Comparison of ENCODE assay signal across 9 cellular contexts in the genomic region with DNA sequence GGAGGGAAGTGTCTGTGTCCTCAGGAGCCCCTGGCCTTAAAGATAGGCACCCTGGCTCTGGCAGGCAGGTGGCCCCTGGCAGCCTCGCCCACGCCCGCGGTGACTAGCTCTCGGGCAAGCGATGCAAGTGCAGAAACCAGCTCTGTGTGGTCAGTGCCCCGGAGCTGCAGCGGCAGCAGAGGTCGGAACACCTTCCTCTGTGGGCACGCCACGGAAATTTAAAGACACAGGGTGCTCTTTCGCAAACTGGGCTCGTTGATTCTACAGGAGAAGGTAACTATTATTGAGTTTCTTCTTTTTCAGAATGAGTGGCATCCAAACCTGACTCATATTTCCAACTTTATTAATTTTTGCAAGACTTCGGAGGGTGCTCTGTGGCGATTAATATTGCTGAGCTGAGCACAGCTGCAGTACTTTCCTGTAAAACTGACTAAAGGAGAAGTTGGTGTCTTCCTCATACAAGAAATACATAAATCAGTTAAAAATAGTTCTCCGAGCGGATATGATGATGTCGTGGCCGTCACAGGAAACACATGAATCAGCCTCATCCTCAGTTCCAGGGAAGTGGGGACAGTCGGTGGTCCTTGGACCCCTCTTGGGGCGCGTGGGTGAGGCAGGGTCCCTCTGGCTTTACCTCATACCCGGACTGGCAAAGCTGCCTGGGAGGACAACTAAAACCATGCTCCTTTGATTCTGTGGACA.
A peak's percentile ranks its signal among the peaks of the same experiment; 100 is the strongest.
DNase-seq lines count a peak whose midpoint lies in the region; ATAC-seq and TF ChIP-seq lines count a peak whose summit lies in the region.
"Had no signal": no experiment of that assay in that cellular context is flagged by ENCODE, and none has a peak within 500 bp of the region (broad histone marks: within the 10 kb centered on the region; RNA-seq: fewer than 3 reads in every experiment).

No MANE protein-coding gene starts in this region.

- no TSS peak for BruUV-seq in PC-3 (replicated peaks; lab: Mats Ljungman, UMichigan)

- H3K79me2 ChIP-seq in PC-3 (ENCODE audit: low read length): no peaks in the 10 kb centered on the region

- H3K36me3 Mint-ChIP-seq in activated naive CD4-positive, alpha-beta T cell treated with anti-CD3 and anti-CD28 coated beads, Interleukin-2, amount 50 U/mL, for 24 hours: no peaks in the 10 kb centered on the region

- POLR2A ChIA-PET in PC-3 (lab: Charles Lee; ENCODE audit: unreplicated experiment): no interaction called here

- H3K27me3 ChIP-seq in PC-3 (ENCODE audit: low read length) (no peaks in the 10 kb centered on the region), muscle layer of duodenum (ENCODE audit: low read depth, low read length) (no peaks in the 10 kb centered on the region), suprapubic skin (no peaks in the 10 kb centered on the region)

- no peak for TF ChIP-seq CTCF in PC-3 (conservative IDR thresholded peaks at IDR 0.05; ENCODE audit: low read depth, low read length)
- no peak for TF ChIP-seq CTCF in suprapubic skin (IDR thresholded peaks at IDR 0.05)

- DNase-seq in AML-193 (lab: John Stamatoyannopoulos, UW): peak; percentile 97 to 98
- DNase-seq in PC-3: peak; percentile 24
- peak; percentile 76 to 82 for DNase-seq in suprapubic skin (ENCODE audit: low spot score in 2 of 2)
- DNase-seq in SW 1271 (lab: John Stamatoyannopoulos, UW): no peak
- DNase-seq: DND-41 had no signal

- peak overlapping the region; percentile 58 for H2AFZ ChIP-seq in PC-3 (ENCODE audit: low read length)

- H3K4me1 ChIP-seq in PC-3 (ENCODE audit: insufficient read depth, low read length) (peaks cover 18% of the 10 kb centered on the region), muscle layer of duodenum (ENCODE audit: control insufficient read depth in 1 of 2, insufficient read depth in 2 of 2, low read length in 2 of 2) (peaks cover 0 to 6% of the 10 kb centered on the region in 2 donors), suprapubic skin (peaks cover 91% of the 10 kb centered on the region)

- no peaks in the 10 kb centered on the region for H3K36me3 ChIP-seq in PC-3 (ENCODE audit: low read depth, low read length)
- no peaks in the 10 kb centered on the region for H3K36me3 ChIP-seq in muscle layer of duodenum (ENCODE audit: control insufficient read depth in 1 of 2, insufficient read depth in 2 of 2, low read length in 2 of 2)
- no peaks in the 10 kb centered on the region for H3K36me3 ChIP-seq in suprapubic skin

- H3K4me3 Mint-ChIP-seq in activated naive CD4-positive, alpha-beta T cell treated with anti-CD3 and anti-CD28 coated beads, Interleukin-2, amount 50 U/mL, for 24 hours: peak overlapping the region; percentile 84

- H3F3A ChIP-seq in PC-3 (ENCODE audit: low read length, unreplicated experiment): no peaks in the 10 kb centered on the region

- intact Hi-C loops in PC-3 (cut with micrococcal nuclease): no loop called here

- no peak for TF ChIP-seq POLR2A in suprapubic skin (IDR thresholded peaks at IDR 0.05)

- peak; percentile 62 for ATAC-seq in PC-3
- no peak for ATAC-seq in GM19452 (IDR thresholded peaks at IDR 0.05; ENCODE audit: unreplicated experiment)
- ATAC-seq in HG03354 (IDR thresholded peaks at IDR 0.05; ENCODE audit: poor library complexity, severe bottlenecking, unreplicated experiment): no peak

- H3K27ac ChIP-seq in PC-3 (ENCODE audit: low read length): peak overlapping the region; percentile 71
- H3K27ac ChIP-seq in muscle layer of duodenum (ENCODE audit: low read length): peak overlapping the region; percentile 78
- H3K27ac ChIP-seq in suprapubic skin: peak overlapping the region; percentile 90

- H3K9me3 ChIP-seq in PC-3 (ENCODE audit: low read length) (no peaks in the 10 kb centered on the region), muscle layer of duodenum (ENCODE audit: control insufficient read depth in 1 of 2, low read length in 2 of 2) (no peaks in the 10 kb centered on the region), suprapubic skin (no peaks in the 10 kb centered on the region)

- no peaks in the 10 kb centered on the region for H3K9me3 Mint-ChIP-seq in activated naive CD4-positive, alpha-beta T cell treated with anti-CD3 and anti-CD28 coated beads, Interleukin-2, amount 50 U/mL, for 24 hours

- H3K27me3 Mint-ChIP-seq in activated naive CD4-positive, alpha-beta T cell treated with anti-CD3 and anti-CD28 coated beads, Interleukin-2, amount 50 U/mL, for 24 hours: no peaks in the 10 kb centered on the region

- peak overlapping the region; percentile 25 for H3K4me3 ChIP-seq in PC-3 (ENCODE audit: low read length)
- no peak overlapping the region for H3K4me3 ChIP-seq in muscle layer of duodenum (ENCODE audit: low read depth in 1 of 2, low read length in 2 of 2)
- H3K4me3 ChIP-seq in suprapubic skin: peak overlapping the region; percentile 31

- peak overlapping the region; percentile 47 for H3K27ac Mint-ChIP-seq in activated naive CD4-positive, alpha-beta T cell treated with anti-CD3 and anti-CD28 coated beads, Interleukin-2, amount 50 U/mL, for 24 hours

- 51% methylated on average over 21 of the region's 23 CpGs for WGBS in suprapubic skin

- CTCF ChIA-PET in PC-3 (lab: Charles Lee): no interaction called here

- H3K4me1 Mint-ChIP-seq in activated naive CD4-positive, alpha-beta T cell treated with anti-CD3 and anti-CD28 coated beads, Interleukin-2, amount 50 U/mL, for 24 hours: peaks cover 21% of the 10 kb centered on the region

- peak overlapping the region; percentile 26 for H3K9ac ChIP-seq in PC-3 (ENCODE audit: low read length)

- no peaks in the 10 kb centered on the region for H4K20me1 ChIP-seq in PC-3 (ENCODE audit: low read length)

- H3K4me2 ChIP-seq in PC-3 (ENCODE audit: low read length): peak overlapping the region; percentile 76

- no peaks in the 10 kb centered on the region for H3K9me2 ChIP-seq in PC-3 (replicated peaks; ENCODE audit: low read length)

- TF ChIP-seq EP300 in suprapubic skin (IDR thresholded peaks at IDR 0.05): no peak

Comparison
In these comparisons a context has a peak if more than half of its experiments do, and no peak if none do; other contexts are left out.
1. DNase-seq: peak in AML-193 (2 of 2), PC-3 (single experiment) and suprapubic skin (2 of 2); none in SW 1271 (0 of 2).
2. H3K4me3 ChIP-seq: peak in PC-3 (single experiment) and suprapubic skin (single experiment); none in muscle layer of duodenum (0 of 2).
3. Peak in every context shown above with its lines, with median percentiles within 50 percentile points of each other: H3K27ac ChIP-seq.